10 cellular contexts compared by ENCODE assay signal in genomic region chr7:22582860-22583640, GRCh38.
DNase-seq lines count a peak whose midpoint lies in the region; ATAC-seq and TF ChIP-seq lines count a peak whose summit lies in the region.
"Had no signal": no experiment of that assay in that cellular context is flagged by ENCODE, and none has a peak within 500 bp of the region (broad histone marks: within the 10 kb centered on the region; RNA-seq: fewer than 3 reads in every experiment).

No MANE protein-coding gene starts in this region.

- intact Hi-C loops in PC-9 (cut with micrococcal nuclease; ENCODE audit: unreplicated experiment), result loop anchor here (1.0 kb wide), 4 partner anchors 10 to 143 kb away; no protein-coding TSS in a partner anchor

- no peaks in the 10 kb centered on the region for H3K36me3 Mint-ChIP-seq in activated T-helper 17 cell treated with anti-CD3 and anti-CD28 coated beads, Interleukin-2, amount 50 U/mL, for 72 hours (ENCODE audit: low read depth)
- H3K36me3 Mint-ChIP-seq in immature natural killer cell, result no peaks in the 10 kb centered on the region

- DNase-seq in ELR (ENCODE audit: low read depth) (peak; percentile 94), PC-9 (peak; percentile 90 to 100), fibroblast of mammary gland (ENCODE audit: low read depth) (peak; percentile 75), osteoblast (ENCODE audit: insufficient read length, low spot score, missing footprints) (peak; percentile 48), immature natural killer cell (no peak), GF-D8 (lab: John Stamatoyannopoulos, UW) (no peak)
- DNase-seq in stimulated activated CD4-positive, alpha-beta T cell treated with anti-CD3 and anti-CD28 coated beads, Interleukin-12 subunit alpha, Interleukin-12 subunit beta, amount 100 ng/mL, for 4 hours, result no peak
- DNase-seq: MV-4-11 had no signal

- H3K4me3 ChIP-seq in PC-9 (no peak overlapping the region; the same call in 1 of the 2 replicates), fibroblast of mammary gland (ENCODE audit: control insufficient read depth, low read depth, low read length) (no peak overlapping the region), osteoblast (ENCODE audit: insufficient read depth, low read length) (no peak overlapping the region)

- H3K4me1 Mint-ChIP-seq in activated T-helper 17 cell treated with anti-CD3 and anti-CD28 coated beads, Interleukin-2, amount 50 U/mL, for 72 hours, result peaks cover 7% of the 10 kb centered on the region
- H3K4me1 Mint-ChIP-seq in immature natural killer cell, result peaks cover 6 to 13% of the 10 kb centered on the region in 2 donors

- H4K20me1 ChIP-seq in PC-9 (ENCODE audit: insufficient read depth) (no peaks in the 10 kb centered on the region), osteoblast (ENCODE audit: insufficient read depth, low read length) (no peaks in the 10 kb centered on the region)

- ATAC-seq in activated T-helper 17 cell treated with anti-CD3 and anti-CD28 coated beads, Interleukin-2, amount 50 U/mL, for 72 hours (replicated peaks), result no peak

- no peak for TF ChIP-seq CTCF in PC-9 (conservative IDR thresholded peaks at IDR 0.05)
- TF ChIP-seq CTCF in fibroblast of mammary gland (conservative IDR thresholded peaks at IDR 0.05; ENCODE audit: control insufficient read depth, insufficient read depth, low read depth, low read length), result no peak
- no peak for TF ChIP-seq CTCF in osteoblast (IDR thresholded peaks at IDR 0.05; ENCODE audit: extremely low read depth, low read depth, low read length)

- H3K27me3 ChIP-seq in PC-9 (ENCODE audit: insufficient read depth, low read depth) (no peaks in the 10 kb centered on the region), osteoblast (ENCODE audit: insufficient read depth, low read length) (no peaks in the 10 kb centered on the region)

- peak overlapping the region; percentile 44 for H3K4me2 ChIP-seq in PC-9
- no peak overlapping the region for H3K4me2 ChIP-seq in osteoblast (ENCODE audit: insufficient read depth, low read length)

- H3K27ac ChIP-seq in PC-9, result peak overlapping the region; percentile 84
- H3K27ac ChIP-seq in osteoblast (ENCODE audit: low read depth, low read length), result peak overlapping the region; percentile 64

- no peak overlapping the region for H3K4me3 Mint-ChIP-seq in activated T-helper 17 cell treated with anti-CD3 and anti-CD28 coated beads, Interleukin-2, amount 50 U/mL, for 72 hours
- no peak overlapping the region for H3K4me3 Mint-ChIP-seq in immature natural killer cell
- H3K4me3 Mint-ChIP-seq: T-helper 1 cell treated with Interleukin-12 subunit alpha and Interleukin-12 subunit beta and Interleukin-4 antibody, amounts not matched to agents 30 μg/mL and 1 μg/mL, for 36 hours had no signal

- H3K27me3 Mint-ChIP-seq in activated T-helper 17 cell treated with anti-CD3 and anti-CD28 coated beads, Interleukin-2, amount 50 U/mL, for 72 hours, result peaks cover 6% of the 10 kb centered on the region
- peaks cover 0 to 5% (median 4%) of the 10 kb centered on the region in 3 donors for H3K27me3 Mint-ChIP-seq in immature natural killer cell (ENCODE audit: low read depth in 3 of 3)

- POLR2A ChIA-PET in PC-9 (lab: Charles Lee; ENCODE audit: unreplicated experiment), result interaction anchor here (0.5 to 1.8 kb wide), 6 partner anchors 21 to 679 kb away, joined by 3 to 6 read pairs (median 4); partner anchors contain the start of gene IL6

- H3K27ac Mint-ChIP-seq in activated T-helper 17 cell treated with anti-CD3 and anti-CD28 coated beads, Interleukin-2, amount 50 U/mL, for 72 hours, result no peak overlapping the region
- H3K27ac Mint-ChIP-seq in immature natural killer cell, result no peak overlapping the region
- H3K27ac Mint-ChIP-seq: T-helper 1 cell treated with Interleukin-12 subunit alpha and Interleukin-12 subunit beta and Interleukin-4 antibody, amounts not matched to agents 30 μg/mL and 1 μg/mL, for 36 hours had no signal

- CTCF ChIA-PET in PC-9 (lab: Charles Lee), result interaction anchor here (0.5 to 1.4 kb wide), 3 partner anchors 144 to 275 kb away, joined by 3 to 5 read pairs (median 5); partner anchors contain the start of gene IL6

- H3K36me3 ChIP-seq in PC-9 (ENCODE audit: low read depth), result no peaks in the 10 kb centered on the region
- H3K36me3 ChIP-seq in osteoblast (ENCODE audit: insufficient read depth, low read length), result no peaks in the 10 kb centered on the region

- H3K9me3 ChIP-seq in PC-9 (ENCODE audit: insufficient read depth, low read depth) (0 out of 2 replicates have a peak, but pooled peaks cover 16% of the 10 kb centered on the region), osteoblast (ENCODE audit: low read depth, low read length) (no peaks in the 10 kb centered on the region)

- H3K79me2 ChIP-seq in PC-9 (ENCODE audit: low read depth) (no peaks in the 10 kb centered on the region), osteoblast (ENCODE audit: insufficient read depth, low read length) (no peaks in the 10 kb centered on the region)

- no peaks in the 10 kb centered on the region for H3K9me3 Mint-ChIP-seq in activated T-helper 17 cell treated with anti-CD3 and anti-CD28 coated beads, Interleukin-2, amount 50 U/mL, for 72 hours
- peaks cover 0 to 2% (median 0%) of the 10 kb centered on the region in 6 donors for H3K9me3 Mint-ChIP-seq in immature natural killer cell
- H3K9me3 Mint-ChIP-seq: T-helper 1 cell treated with Interleukin-12 subunit alpha and Interleukin-12 subunit beta and Interleukin-4 antibody, amounts not matched to agents 30 μg/mL and 1 μg/mL, for 36 hours had no signal

- H2AFZ ChIP-seq in PC-9 (0 out of 2 replicates have a peak overlapping the region, but pooled peaks have one; percentile 4), osteoblast (ENCODE audit: low read length) (no peak overlapping the region)

- H3K9me2 ChIP-seq in PC-9 (ENCODE audit: insufficient read depth), result no peaks in the 10 kb centered on the region

- H3K4me1 ChIP-seq in PC-9 (replicated peaks; ENCODE audit: insufficient read depth) (peaks cover 67% of the 10 kb centered on the region), osteoblast (ENCODE audit: insufficient read depth, low read length) (peaks cover 52% of the 10 kb centered on the region)

- peaks cover 35% of the 10 kb centered on the region for H3F3A ChIP-seq in PC-9 (ENCODE audit: insufficient read depth, low read depth)

- TSS peak; percentile 99 for BruUV-seq in PC-9 (replicated peaks; lab: Mats Ljungman, UMichigan)

Comparison
In these comparisons a context has a peak if more than half of its experiments do, and no peak if none do; other contexts are left out.
1. DNase-seq: peak in ELR (single experiment), PC-9 (2 of 2), fibroblast of mammary gland (single experiment) and osteoblast (single experiment); none in stimulated activated CD4-positive, alpha-beta T cell treated with anti-CD3 and anti-CD28 coated beads, Interleukin-12 subunit alpha, Interleukin-12 subunit beta, amount 100 ng/mL, for 4 hours (single experiment), immature natural killer cell (0 of 3) and GF-D8 (single experiment).